In the genomic region with DNA sequence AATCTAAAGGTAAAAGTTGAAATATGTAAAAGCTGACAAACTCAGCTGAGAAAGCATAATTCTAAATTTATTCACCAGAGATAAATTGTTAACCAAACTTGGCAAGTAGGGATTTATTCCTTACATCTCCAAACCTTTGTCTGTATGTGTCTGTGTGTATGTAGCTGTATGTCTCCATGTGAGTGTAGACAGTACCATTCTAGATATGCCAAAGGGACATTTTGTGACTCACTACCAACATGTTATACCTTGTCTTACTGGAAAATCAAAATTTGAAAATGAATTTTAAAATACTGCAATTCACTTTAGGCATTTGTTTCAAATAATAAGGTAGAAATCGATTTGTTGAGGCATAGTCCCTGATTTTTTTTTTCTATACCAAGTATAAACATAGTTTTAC, we compare ENCODE assay signal across 27 cellular contexts.
"Had no signal": no experiment of that assay in that cellular context is flagged by ENCODE, and none has a peak within 500 bp of the region (broad histone marks: within the 10 kb centered on the region; RNA-seq: fewer than 3 reads in every experiment).

No MANE protein-coding gene starts in this region.

- H3K27ac ChIP-seq: neural progenitor cell, ovary, parathyroid adenoma, psoas muscle, right lobe of liver, sigmoid colon, stomach, thoracic aorta, thyroid gland, tibial nerve, upper lobe of left lung, vagina had no signal

- H3K27me3 Mint-ChIP-seq: progenitor cell of endocrine pancreas; stimulated activated naive B cell treated with anti-CD40 and anti-IgM and Interleukin-4, amounts not matched to agents 10 μg/mL and 1 μg/mL and 100 μg/mL, for 72 hours; stimulated activated naive CD8-positive, alpha-beta T cell treated with anti-CD3 and anti-CD28 coated beads, Interleukin-15, Interleukin-2, amounts not matched to agents 100 ng/mL and 50 ng/mL, for 24 hours had no signal

- H3K9me3 ChIP-seq: ovary, psoas muscle, right lobe of liver, sigmoid colon, thoracic aorta, thyroid gland, tibial nerve, upper lobe of left lung, vagina had no signal

- H3K36me3 ChIP-seq: neural progenitor cell, ovary, right lobe of liver, sigmoid colon, stomach, thoracic aorta, thyroid gland, tibial nerve, upper lobe of left lung, vagina had no signal

- H3K9me3 Mint-ChIP-seq: nephron; neural progenitor cell; stimulated activated effector memory CD8-positive, alpha-beta T cell treated with anti-CD3 and anti-CD28 coated beads, Interleukin-12 subunit alpha, Interleukin-12 subunit beta, amount 100 ng/mL, for 72 hours; stimulated activated naive B cell treated with anti-CD40 and anti-IgM and Interleukin-4, amounts not matched to agents 10 μg/mL and 1 μg/mL and 100 μg/mL, for 72 hours; stimulated activated naive CD8-positive, alpha-beta T cell treated with anti-CD3 and anti-CD28 coated beads, Interleukin-15, Interleukin-2, amounts not matched to agents 100 ng/mL and 50 ng/mL, for 24 hours had no signal

- DNase-seq: occipital lobe; ovary; posterior cingulate gyrus; psoas muscle; right cardiac atrium; right lobe of liver; sigmoid colon; small intestine; stimulated activated CD4-positive, alpha-beta T cell treated with anti-CD3 and anti-CD28 coated beads, Interleukin-15, amount 100 ng/mL, for 24 hours; stimulated activated CD4-positive, alpha-beta T cell treated with anti-CD3 and anti-CD28 coated beads, Interleukin-2, amount 100 ng/mL, for 24 hours; stimulated activated CD4-positive, alpha-beta T cell treated with anti-CD3 and anti-CD28 coated beads, Interleukin-2, amount 100 ng/mL, for 48 hours; stimulated activated CD4-positive, alpha-beta T cell treated with anti-CD3 and anti-CD28 coated beads, Interleukin-4, amount 100 ng/mL, for 24 hours; stimulated activated naive B cell treated with anti-CD40 and anti-IgM and Interleukin-4, amounts not matched to agents 10 μg/mL and 1 μg/mL and 100 μg/mL, for 72 hours; stimulated activated naive CD4-positive, alpha-beta T cell treated with Interleukin-2 at 50 U/mL for 16 hours; stomach; thyroid gland; trophoblast cell; upper lobe of left lung had no signal

- H3K27ac Mint-ChIP-seq: neural progenitor cell; progenitor cell of endocrine pancreas; stimulated activated effector memory CD8-positive, alpha-beta T cell treated with anti-CD3 and anti-CD28 coated beads, Interleukin-12 subunit alpha, Interleukin-12 subunit beta, amount 100 ng/mL, for 72 hours; stimulated activated naive B cell treated with anti-CD40 and anti-IgM and Interleukin-4, amounts not matched to agents 10 μg/mL and 1 μg/mL and 100 μg/mL, for 72 hours; stimulated activated naive CD8-positive, alpha-beta T cell treated with anti-CD3 and anti-CD28 coated beads, Interleukin-15, Interleukin-2, amounts not matched to agents 100 ng/mL and 50 ng/mL, for 24 hours had no signal

- H3K4me2 ChIP-seq: neural progenitor cell had no signal

- H2AFZ ChIP-seq: neural progenitor cell had no signal

- H3K4me3 ChIP-seq: neural progenitor cell, ovary, psoas muscle, right lobe of liver, sigmoid colon, stomach, thoracic aorta, thyroid gland, tibial nerve, upper lobe of left lung, vagina had no signal

- H3K4me1 Mint-ChIP-seq: nephron; neural progenitor cell; stimulated activated effector memory CD8-positive, alpha-beta T cell treated with anti-CD3 and anti-CD28 coated beads, Interleukin-12 subunit alpha, Interleukin-12 subunit beta, amount 100 ng/mL, for 72 hours; stimulated activated naive B cell treated with anti-CD40 and anti-IgM and Interleukin-4, amounts not matched to agents 10 μg/mL and 1 μg/mL and 100 μg/mL, for 72 hours had no signal

- H3K79me2 ChIP-seq: parathyroid adenoma had no signal

- H3K4me1 ChIP-seq: neural progenitor cell, psoas muscle, right lobe of liver, sigmoid colon, stomach, thyroid gland, tibial nerve, upper lobe of left lung, vagina had no signal

- H3K27me3 ChIP-seq: neural progenitor cell, ovary, right lobe of liver, sigmoid colon, stomach, thyroid gland, tibial nerve, upper lobe of left lung, vagina had no signal

- H3K36me3 Mint-ChIP-seq: neural progenitor cell; stimulated activated effector memory CD8-positive, alpha-beta T cell treated with anti-CD3 and anti-CD28 coated beads, Interleukin-12 subunit alpha, Interleukin-12 subunit beta, amount 100 ng/mL, for 72 hours; stimulated activated naive B cell treated with anti-CD40 and anti-IgM and Interleukin-4, amounts not matched to agents 10 μg/mL and 1 μg/mL and 100 μg/mL, for 72 hours had no signal

- H3K4me3 Mint-ChIP-seq: nephron; neural progenitor cell; stimulated activated effector memory CD8-positive, alpha-beta T cell treated with anti-CD3 and anti-CD28 coated beads, Interleukin-12 subunit alpha, Interleukin-12 subunit beta, amount 100 ng/mL, for 72 hours; stimulated activated naive B cell treated with anti-CD40 and anti-IgM and Interleukin-4, amounts not matched to agents 10 μg/mL and 1 μg/mL and 100 μg/mL, for 72 hours; stimulated activated naive CD8-positive, alpha-beta T cell treated with anti-CD3 and anti-CD28 coated beads, Interleukin-15, Interleukin-2, amounts not matched to agents 100 ng/mL and 50 ng/mL, for 24 hours had no signal

- H3K9ac ChIP-seq: neural progenitor cell, parathyroid adenoma had no signal
